In genomic region chr9:86773437-86773836, GRCh38 we compare ENCODE assay signal across 23 cellular contexts.
"Had no signal": no experiment of that assay in that cellular context is flagged by ENCODE, and none has a peak within 500 bp of the region (broad histone marks: within the 10 kb centered on the region; RNA-seq: fewer than 3 reads in every experiment).

No MANE protein-coding gene starts in this region.

- DNase-seq: dorsolateral prefrontal cortex; effector CD4-positive, alpha-beta T cell; foreskin keratinocyte; heart left ventricle; kidney; left lung; lower lobe of right lung; natural killer cell; sigmoid colon; stimulated activated CD4-positive, alpha-beta T cell treated with anti-CD3 and anti-CD28 coated beads, Interleukin-2, amount 100 ng/mL, for 24 hours; stimulated activated CD4-positive, alpha-beta T cell treated with anti-CD3 and anti-CD28 coated beads, Interleukin-4, amount 100 ng/mL, for 24 hours; stimulated activated naive CD4-positive, alpha-beta T cell treated with Interleukin-2 at 50 U/mL for 16 hours; stomach; testis; tibial artery had no signal

- H3K4me3 Mint-ChIP-seq: memory B cell; natural killer cell; neural progenitor cell; stimulated activated effector memory CD8-positive, alpha-beta T cell treated with anti-CD3 and anti-CD28 coated beads, Interleukin-12 subunit alpha, Interleukin-12 subunit beta, amount 100 ng/mL, for 72 hours; type B pancreatic cell had no signal

- H3K36me3 ChIP-seq: gastroesophageal sphincter, heart left ventricle, left lung, lower lobe of right lung, neural progenitor cell, sigmoid colon, stomach, tibial artery had no signal

- H2AFZ ChIP-seq: hepatocyte, neural progenitor cell, parathyroid adenoma had no signal

- H3K4me3 ChIP-seq: dorsolateral prefrontal cortex, gastroesophageal sphincter, heart left ventricle, hepatocyte, left lung, lower lobe of right lung, neural progenitor cell, sigmoid colon, stomach, testis, tibial artery had no signal

- H3K79me2 ChIP-seq: hepatocyte, parathyroid adenoma had no signal

- H3K36me3 Mint-ChIP-seq: memory B cell; natural killer cell; neural progenitor cell; stimulated activated effector memory CD8-positive, alpha-beta T cell treated with anti-CD3 and anti-CD28 coated beads, Interleukin-12 subunit alpha, Interleukin-12 subunit beta, amount 100 ng/mL, for 72 hours; type B pancreatic cell had no signal

- H3K4me1 Mint-ChIP-seq: memory B cell; natural killer cell; neural progenitor cell; stimulated activated effector memory CD8-positive, alpha-beta T cell treated with anti-CD3 and anti-CD28 coated beads, Interleukin-12 subunit alpha, Interleukin-12 subunit beta, amount 100 ng/mL, for 72 hours had no signal

- H3K4me2 ChIP-seq: hepatocyte, neural progenitor cell had no signal

- H3K9ac ChIP-seq: neural progenitor cell, parathyroid adenoma had no signal

- H3K27ac Mint-ChIP-seq: memory B cell; natural killer cell; neural progenitor cell; progenitor cell of endocrine pancreas; stimulated activated effector memory CD8-positive, alpha-beta T cell treated with anti-CD3 and anti-CD28 coated beads, Interleukin-12 subunit alpha, Interleukin-12 subunit beta, amount 100 ng/mL, for 72 hours; type B pancreatic cell had no signal

- ATAC-seq: foreskin keratinocyte; gastroesophageal sphincter; left lung; lower lobe of right lung; natural killer cell; stimulated activated effector memory CD8-positive, alpha-beta T cell treated with anti-CD3 and anti-CD28 coated beads, Interleukin-12 subunit alpha, Interleukin-12 subunit beta, amount 100 ng/mL, for 72 hours had no signal

- H3K4me1 ChIP-seq: foreskin keratinocyte, gastroesophageal sphincter, left lung, lower lobe of right lung, neural progenitor cell, parathyroid adenoma, sigmoid colon, stomach, testis, tibial artery had no signal

- H3K9me3 ChIP-seq: gastroesophageal sphincter, heart left ventricle, left lung, lower lobe of right lung, sigmoid colon, stomach, testis, tibial artery had no signal

- H3K27me3 ChIP-seq: foreskin keratinocyte, gastroesophageal sphincter, hepatocyte, neural progenitor cell, sigmoid colon, stomach, testis had no signal

- H3K27ac ChIP-seq: dorsolateral prefrontal cortex, foreskin keratinocyte, gastroesophageal sphincter, hepatocyte, left lung, lower lobe of right lung, neural progenitor cell, parathyroid adenoma, sigmoid colon, stomach, testis, tibial artery had no signal

- H3K27me3 Mint-ChIP-seq: memory B cell had no signal

- H3K9me3 Mint-ChIP-seq: natural killer cell; neural progenitor cell; stimulated activated effector memory CD8-positive, alpha-beta T cell treated with anti-CD3 and anti-CD28 coated beads, Interleukin-12 subunit alpha, Interleukin-12 subunit beta, amount 100 ng/mL, for 72 hours had no signal
